ENCODE assay signal across 24 cellular contexts in genomic region chr12:85779768-85780167, GRCh38. TPM values are rescaled to one million over a fixed set of nuclear protein-coding genes. Genes with fewer than 3 reads are reported as not detected.
DNase-seq lines count a peak whose midpoint lies in the region; ATAC-seq, FAIRE-seq and TF ChIP-seq lines count a peak whose summit lies in the region.
"Had no signal": no experiment of that assay in that cellular context is flagged by ENCODE, and none has a peak within 500 bp of the region (broad histone marks: within the 10 kb centered on the region; RNA-seq: fewer than 3 reads in every experiment).

No MANE protein-coding gene starts in this region.

- DNase-seq in NCI-H510A treated with DMSO at 0.1 percent for 48 hours (lab: John Stamatoyannopoulos, UW) (peak; percentile 67), NCI-H510A (lab: John Stamatoyannopoulos, UW) (no peak), NCI-H2081 treated with DMSO at 0.1 percent for 48 hours (lab: John Stamatoyannopoulos, UW) (peak; percentile 77), OCI-M1 (lab: John Stamatoyannopoulos, UW) (peak; percentile 27), RCC 7860 (ENCODE audit: low spot score) (no peak), suprapubic skin (ENCODE audit: low spot score in 2 of 2) (no peak)
- no peak for DNase-seq in stimulated activated CD4-positive, alpha-beta T cell treated with anti-CD3 and anti-CD28 coated beads, Interleukin-12 subunit alpha, Interleukin-12 subunit beta, amount 100 ng/mL, for 4 hours
- DNase-seq: activated CD4-positive, alpha-beta T cell treated with anti-CD3 and anti-CD28 coated beads for 36 hours; activated CD8-positive, alpha-beta memory T cell treated with anti-CD3 and anti-CD28 coated beads, Interleukin-2, amount 10 ng/mL, durations not matched to agents 7 days and 5 days; activated naive CD8-positive, alpha-beta T cell treated with anti-CD3 and anti-CD28 coated beads, Interleukin-2, amount 10 ng/mL, durations not matched to agents 7 days and 5 days; colonic mucosa; head of caudate nucleus; Kasumi-1; left ventricle myocardium inferior; NCI-H2107; psoas muscle; stimulated activated CD4-positive, alpha-beta T cell treated with anti-CD3 and anti-CD28 coated beads, Interleukin-2, amount 100 ng/mL, for 48 hours; stomach had no signal

- H3K9me3 ChIP-seq in suprapubic skin: no peaks in the 10 kb centered on the region
- H3K9me3 ChIP-seq: BLaER1 treated with 17β-estradiol and CSF1 and Interleukin-3, amounts not matched to agents 10 nM and 100 nM; colonic mucosa; left ventricle myocardium inferior; psoas muscle; stomach had no signal

- no peak for ATAC-seq in GM18511 (IDR thresholded peaks at IDR 0.05; ENCODE audit: unreplicated experiment)
- ATAC-seq: activated CD4-positive, alpha-beta T cell treated with anti-CD3 and anti-CD28 coated beads for 36 hours; activated CD8-positive, alpha-beta memory T cell treated with anti-CD3 and anti-CD28 coated beads, Interleukin-2, amount 10 ng/mL, durations not matched to agents 7 days and 5 days; activated T-helper 17 cell treated with anti-CD3 and anti-CD28 coated beads, Interleukin-2, amount 50 U/mL, for 72 hours; psoas muscle had no signal

- no peaks in the 10 kb centered on the region for H3K4me1 ChIP-seq in suprapubic skin
- H3K4me1 ChIP-seq: BLaER1 treated with 17β-estradiol and CSF1 and Interleukin-3, amounts not matched to agents 10 nM and 100 nM; colonic mucosa; left ventricle myocardium inferior; psoas muscle; stomach had no signal

- H3K27ac ChIP-seq in suprapubic skin: no peak overlapping the region
- H3K27ac ChIP-seq: BLaER1 treated with 17β-estradiol and CSF1 and Interleukin-3, amounts not matched to agents 10 nM and 100 nM; colonic mucosa; left ventricle myocardium inferior; psoas muscle; stomach had no signal

- no peak overlapping the region for H3K4me3 ChIP-seq in suprapubic skin
- H3K4me3 ChIP-seq: BLaER1 treated with 17β-estradiol and CSF1 and Interleukin-3, amounts not matched to agents 10 nM and 100 nM; colonic mucosa; left ventricle myocardium inferior; psoas muscle; stomach had no signal

- no peak for FAIRE-seq in RCC 7860 (lab: Jason Lieb, UNC)
- FAIRE-seq: GM12891, HTR-8/SVneo had no signal

- no peak for TF ChIP-seq CTCF in suprapubic skin (IDR thresholded peaks at IDR 0.05)

- no peaks in the 10 kb centered on the region for H3K27me3 ChIP-seq in suprapubic skin
- H3K27me3 ChIP-seq: BLaER1 treated with 17β-estradiol and CSF1 and Interleukin-3, amounts not matched to agents 10 nM and 100 nM; colonic mucosa; stomach had no signal

- no peak for TF ChIP-seq EP300 in suprapubic skin (IDR thresholded peaks at IDR 0.05)

- no peak for TF ChIP-seq POLR2A in suprapubic skin (IDR thresholded peaks at IDR 0.05)

- WGBS in suprapubic skin: 88% methylated on average over 2 of the region's 2 CpGs

- no peaks in the 10 kb centered on the region for H3K36me3 ChIP-seq in suprapubic skin
- H3K36me3 ChIP-seq: BLaER1 treated with 17β-estradiol and CSF1 and Interleukin-3, amounts not matched to agents 10 nM and 100 nM; colonic mucosa; left ventricle myocardium inferior; stomach had no signal

RNA-seq across cellular contexts. Expression of gene RASSF9, which starts 56.4 kb away (rescaled TPM):
- total RNA-seq in suprapubic skin: 1 to 10 TPM; 1.9 to 5.4 (median 3.0) TPM
- total RNA-seq: activated CD4-positive, alpha-beta T cell treated with anti-CD3 and anti-CD28 coated beads for 36 hours; activated CD8-positive, alpha-beta memory T cell treated with anti-CD3 and anti-CD28 coated beads, Interleukin-2, amount 10 ng/mL, durations not matched to agents 7 days and 5 days; activated naive CD8-positive, alpha-beta T cell treated with anti-CD3 and anti-CD28 coated beads, Interleukin-2, amount 10 ng/mL, durations not matched to agents 7 days and 5 days; activated T-helper 17 cell treated with anti-CD3 and anti-CD28 coated beads, Interleukin-2, amount 50 U/mL, for 72 hours; mononuclear cell had no signal

Comparison
In these comparisons a context has a peak if more than half of its experiments do, and no peak if none do; other contexts are left out.
1. DNase-seq: peak in NCI-H510A treated with DMSO at 0.1 percent for 48 hours (single experiment), NCI-H2081 treated with DMSO at 0.1 percent for 48 hours (single experiment) and OCI-M1 (single experiment); none in NCI-H510A (single experiment), RCC 7860 (single experiment), suprapubic skin (0 of 2) and stimulated activated CD4-positive, alpha-beta T cell treated with anti-CD3 and anti-CD28 coated beads, Interleukin-12 subunit alpha, Interleukin-12 subunit beta, amount 100 ng/mL, for 4 hours (single experiment).